In the genomic region with DNA sequence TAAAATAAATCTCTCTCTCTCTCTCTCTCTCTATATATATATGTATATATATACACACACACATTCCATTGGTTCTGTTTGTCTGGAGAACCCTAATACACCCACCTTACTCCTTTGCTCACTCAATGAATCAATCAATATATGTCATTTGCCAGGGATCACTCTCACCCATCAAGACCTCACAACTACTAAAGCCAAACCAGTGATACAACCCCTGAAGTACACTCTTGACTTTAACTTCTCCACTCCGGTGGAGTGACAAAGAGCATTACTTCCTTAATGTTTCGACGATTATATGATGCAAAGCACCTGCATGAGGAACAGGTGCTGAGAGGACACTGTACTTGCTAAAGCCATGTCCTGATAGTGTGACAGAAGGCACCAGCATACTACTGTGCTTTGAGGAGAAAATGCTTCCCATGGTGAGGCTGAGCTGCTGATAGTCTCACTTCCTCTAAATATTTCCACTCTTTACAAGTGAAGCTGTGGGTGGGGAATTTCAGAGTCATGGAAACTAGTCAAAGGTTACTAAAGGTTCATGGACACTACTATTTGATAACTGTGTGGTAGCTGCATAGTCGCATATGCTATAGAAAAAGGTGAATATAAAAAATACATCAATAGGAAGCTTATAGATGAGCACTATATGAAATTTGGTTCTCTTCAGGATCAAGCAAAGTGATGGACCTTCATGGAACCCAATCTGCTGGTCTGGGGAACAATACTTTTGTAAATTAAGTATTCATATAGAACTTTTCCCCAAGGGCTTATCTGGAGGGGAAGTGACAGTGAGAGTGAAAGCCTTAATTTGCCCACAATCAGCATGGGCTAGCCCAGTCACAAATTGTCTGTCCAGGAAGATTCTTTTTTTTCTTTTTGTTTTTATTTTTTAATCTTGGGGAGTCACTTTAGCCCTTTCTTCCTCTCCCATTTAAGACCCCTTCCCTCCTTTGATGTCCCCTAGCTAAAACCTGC, we compare ENCODE assay signal across 8 cellular contexts.
DNase-seq lines count a peak whose midpoint lies in the region; ATAC-seq lines count a peak whose summit lies in the region.

No MANE protein-coding gene starts in this region.

- H3K27ac Mint-ChIP-seq in central memory CD8-positive, alpha-beta T cell (ENCODE audit: low read depth) = peak overlapping the region; percentile 18

- peaks cover 17% of the 10 kb centered on the region for H3K36me3 Mint-ChIP-seq in central memory CD8-positive, alpha-beta T cell (ENCODE audit: insufficient read depth)

- H3K4me1 Mint-ChIP-seq in central memory CD8-positive, alpha-beta T cell = peaks cover 79% of the 10 kb centered on the region

- H3K4me3 Mint-ChIP-seq in central memory CD8-positive, alpha-beta T cell = no peak overlapping the region

- DNase-seq in central memory CD8-positive, alpha-beta T cell (ENCODE audit: low spot score in 2 of 2) = no peak
- DNase-seq in NCI-H2081 (lab: John Stamatoyannopoulos, UW) (no peak), H4 (ENCODE audit: low spot score) (no peak), SHP77 treated with DMSO at 0.1 percent for 48 hours (lab: John Stamatoyannopoulos, UW) (no peak), GDM1 (lab: John Stamatoyannopoulos, UW) (no peak)

- no peaks in the 10 kb centered on the region for H3K9me3 Mint-ChIP-seq in central memory CD8-positive, alpha-beta T cell

- H3K4me3 ChIP-seq in GM08714 (ENCODE audit: low read length) = peak overlapping the region; percentile 11; the same call in 1 of the 2 replicates

- no peaks in the 10 kb centered on the region for H3K27me3 Mint-ChIP-seq in central memory CD8-positive, alpha-beta T cell

- ATAC-seq in GM19463 (IDR thresholded peaks at IDR 0.05; ENCODE audit: unreplicated experiment) = peak; percentile 91
- peak; percentile 88 for ATAC-seq in HG03457 (IDR thresholded peaks at IDR 0.05; ENCODE audit: unreplicated experiment)
- ATAC-seq in central memory CD8-positive, alpha-beta T cell (replicated peaks; ENCODE audit: extremely low read depth, poor library complexity, severe bottlenecking) = peak; percentile 54
